ENCODE assay signal across 1 cellular context in genomic region chr7:149474309-149475120, GRCh38.
TF ChIP-seq lines count a peak whose summit lies in the region.

No MANE protein-coding gene starts in this region.

TF ChIP-seq in H1, 55 proteins besides CTCF, POLR2A, EP300 and RAD21:
- no peak for TF ChIP-seq JUN (IDR thresholded peaks at IDR 0.05; ENCODE audit: low read depth, low read length)
- no peak for TF ChIP-seq RBBP5 (IDR thresholded peaks at IDR 0.05; ENCODE audit: borderline replicate concordance, low read depth, low read length)
- TF ChIP-seq NRF1 (IDR thresholded peaks at IDR 0.05; ENCODE audit: low read depth, low read length) = no peak
- TF ChIP-seq SP4 (IDR thresholded peaks at IDR 0.05; ENCODE audit: low read length) = no peak
